ENCODE assay signal across 18 cellular contexts in the genomic region with DNA sequence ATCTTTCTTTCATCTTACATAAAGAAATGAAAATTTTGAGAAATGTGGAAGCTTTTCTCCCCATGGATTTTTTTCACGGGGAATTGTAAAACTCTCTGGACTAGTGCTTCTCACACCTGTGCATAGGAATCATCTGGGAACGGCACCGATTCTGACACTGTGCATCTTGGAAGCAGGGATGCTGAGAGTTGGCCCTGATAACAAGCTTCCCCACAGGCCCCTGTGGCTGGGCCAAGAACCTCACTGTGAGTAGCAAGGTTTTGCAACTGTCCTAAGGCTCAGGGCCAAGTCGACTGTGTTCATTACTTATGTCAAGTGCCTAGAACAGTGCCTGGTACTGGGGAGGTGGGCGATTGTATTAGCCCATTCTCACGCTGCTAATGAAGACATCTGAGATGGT.
DNase-seq lines count a peak whose midpoint lies in the region; ATAC-seq and TF ChIP-seq lines count a peak whose summit lies in the region.
"Had no signal": no experiment of that assay in that cellular context is flagged by ENCODE, and none has a peak within 500 bp of the region (broad histone marks: within the 10 kb centered on the region; RNA-seq: fewer than 3 reads in every experiment).

No MANE protein-coding gene starts in this region.

- H3K27me3 ChIP-seq in psoas muscle (ENCODE audit: insufficient read depth in 3 of 3, low read length in 2 of 3): no peaks in the 10 kb centered on the region
- H3K27me3 ChIP-seq: BLaER1 treated with 17β-estradiol and CSF1 and Interleukin-3, amounts not matched to agents 10 nM and 100 nM had no signal

- peak overlapping the region; percentile 74 for H3K27ac ChIP-seq in psoas muscle
- H3K27ac ChIP-seq: BLaER1 treated with 17β-estradiol and CSF1 and Interleukin-3, amounts not matched to agents 10 nM and 100 nM had no signal

- no peak for TF ChIP-seq CTCF in mesothelial cell of epicardium (IDR thresholded peaks at IDR 0.05; ENCODE audit: unreplicated experiment)
- TF ChIP-seq CTCF in psoas muscle (IDR thresholded peaks at IDR 0.05): no peak

- no peaks in the 10 kb centered on the region for H3K27me3 Mint-ChIP-seq in mesothelial cell of epicardium (ENCODE audit: low read depth)
- no peaks in the 10 kb centered on the region for H3K27me3 Mint-ChIP-seq in activated T-cell treated with anti-CD3 and anti-CD28 coated beads, Interleukin-2, amount 50 U/mL, for 4 hours (ENCODE audit: low read depth)
- H3K27me3 Mint-ChIP-seq: B cell, IgD-negative memory B cell had no signal

- peak; percentile 36 for DNase-seq in amniotic epithelial cell (ENCODE audit: low read depth)
- peak; percentile 78 for DNase-seq in cerebellum (ENCODE audit: low spot score)
- DNase-seq in mesothelial cell of epicardium (ENCODE audit: low spot score in 2 of 2, unreplicated experiment in 2 of 2): no peak
- DNase-seq in psoas muscle: no peak
- DNase-seq in activated effector memory CD4-positive, alpha-beta T cell treated with Interleukin-2 at 50 U/mL for 16 hours: no peak
- no peak for DNase-seq in activated T-cell treated with anti-CD3 and anti-CD28 coated beads, Interleukin-2, amount 50 U/mL, for 4 hours
- DNase-seq: Calu3; CD8-positive, alpha-beta T cell; DMS 273 treated with DMSO at 0.1 percent for 48 hours; DMS53; GDM1; H9 had no signal

- peak overlapping the region; percentile 91 for H3K27ac Mint-ChIP-seq in mesothelial cell of epicardium
- H3K27ac Mint-ChIP-seq: B cell; CD8-positive, alpha-beta T cell; IgD-negative memory B cell had no signal

- H3K4me3 ChIP-seq in psoas muscle: no peak overlapping the region
- H3K4me3 ChIP-seq: BLaER1 treated with 17β-estradiol and CSF1 and Interleukin-3, amounts not matched to agents 10 nM and 100 nM had no signal

- H3K36me3 ChIP-seq in psoas muscle (ENCODE audit: insufficient read depth in 1 of 2, low read depth in 1 of 2): no peaks in the 10 kb centered on the region
- H3K36me3 ChIP-seq: BLaER1 treated with 17β-estradiol and CSF1 and Interleukin-3, amounts not matched to agents 10 nM and 100 nM had no signal

- ATAC-seq in psoas muscle (peak in 1 of 4 donors; percentile 21), GM18868 (IDR thresholded peaks at IDR 0.05; ENCODE audit: unreplicated experiment) (no peak), HG03025 (IDR thresholded peaks at IDR 0.05; ENCODE audit: low FRiP score, unreplicated experiment) (no peak)
- ATAC-seq in activated T-cell treated with anti-CD3 and anti-CD28 coated beads, Interleukin-2, amount 50 U/mL, for 4 hours: no peak
- ATAC-seq: CD8-positive, alpha-beta T cell; HepG2 had no signal

- peaks cover 5% of the 10 kb centered on the region for H3K36me3 Mint-ChIP-seq in mesothelial cell of epicardium
- H3K36me3 Mint-ChIP-seq in activated T-cell treated with anti-CD3 and anti-CD28 coated beads, Interleukin-2, amount 50 U/mL, for 4 hours (ENCODE audit: insufficient read depth): no peaks in the 10 kb centered on the region
- H3K36me3 Mint-ChIP-seq: CD8-positive, alpha-beta T cell had no signal

- no peaks in the 10 kb centered on the region for H3K9me3 ChIP-seq in psoas muscle

- peaks cover 65% of the 10 kb centered on the region for H3K4me1 Mint-ChIP-seq in mesothelial cell of epicardium
- no peaks in the 10 kb centered on the region for H3K4me1 Mint-ChIP-seq in activated T-cell treated with anti-CD3 and anti-CD28 coated beads, Interleukin-2, amount 50 U/mL, for 4 hours (ENCODE audit: low read depth)
- H3K4me1 Mint-ChIP-seq: B cell, IgD-negative memory B cell had no signal

- H3K4me3 Mint-ChIP-seq in mesothelial cell of epicardium: no peak overlapping the region
- H3K4me3 Mint-ChIP-seq in activated T-cell treated with anti-CD3 and anti-CD28 coated beads, Interleukin-2, amount 50 U/mL, for 4 hours: no peak overlapping the region
- H3K4me3 Mint-ChIP-seq: B cell; CD8-positive, alpha-beta T cell; H9 had no signal

- H3K4me1 ChIP-seq in psoas muscle: peaks cover 66% of the 10 kb centered on the region

- intact Hi-C loops in psoas muscle (cut with DNase I): loop anchor here (5.0 to 10.0 kb wide), 2 partner anchors 92 to 160 kb away; no protein-coding TSS in a partner anchor

- WGBS in psoas muscle, 3 donors: 59 to 82% (median 66%) methylated on average over 6 of the region's 6 CpGs

- H3K9me3 Mint-ChIP-seq in mesothelial cell of epicardium: no peaks in the 10 kb centered on the region
- no peaks in the 10 kb centered on the region for H3K9me3 Mint-ChIP-seq in activated T-cell treated with anti-CD3 and anti-CD28 coated beads, Interleukin-2, amount 50 U/mL, for 4 hours
- H3K9me3 Mint-ChIP-seq: CD8-positive, alpha-beta T cell had no signal

Comparison
In these comparisons a context has a peak if more than half of its experiments do, and no peak if none do; other contexts are left out.
1. DNase-seq: peak in amniotic epithelial cell (single experiment) and cerebellum (single experiment); none in mesothelial cell of epicardium (0 of 2), psoas muscle (0 of 2), activated effector memory CD4-positive, alpha-beta T cell treated with Interleukin-2 at 50 U/mL for 16 hours (single experiment) and activated T-cell treated with anti-CD3 and anti-CD28 coated beads, Interleukin-2, amount 50 U/mL, for 4 hours (single experiment).